ENCODE assay signal across 8 cellular contexts in genomic region chr2:87455209-87455842, GRCh38.
DNase-seq lines count a peak whose midpoint lies in the region; ATAC-seq and TF ChIP-seq lines count a peak whose summit lies in the region.
"Not testable (repeated sequence)": the region's sequence is repeated elsewhere in the genome, so short reads cannot be mapped to it uniquely, and the experiment has no call there.

No MANE protein-coding gene starts in this region.

- peak overlapping the region; percentile 69 for H3K4me3 Mint-ChIP-seq in activated naive CD8-positive, alpha-beta T cell treated with anti-CD3 and anti-CD28 coated beads, Interleukin-2, amount 50 U/mL, for 24 hours
- peak overlapping the region in 3 of 10 donors; percentile 29 to 74 (median 60) for H3K4me3 Mint-ChIP-seq in naive thymus-derived CD8-positive, alpha-beta T cell

- WGBS in tibial nerve, 2 donors = 3 to 20% methylated on average over 6 to 7 of the region's 12 CpGs

- H3K36me3 Mint-ChIP-seq in activated naive CD8-positive, alpha-beta T cell treated with anti-CD3 and anti-CD28 coated beads, Interleukin-2, amount 50 U/mL, for 24 hours (ENCODE audit: low read depth); naive thymus-derived CD8-positive, alpha-beta T cell: not testable (repeated sequence)

- not testable (repeated sequence) for BruUV-seq in PC-9 (replicated peaks; lab: Mats Ljungman, UMichigan)

- peaks cover 33% of the 10 kb centered on the region for H3K79me2 ChIP-seq in PC-9 (ENCODE audit: low read depth)

- H4K20me1 ChIP-seq in PC-9 (ENCODE audit: insufficient read depth) = not testable (repeated sequence)

- H3K27ac ChIP-seq in PC-9 = peak overlapping the region; percentile 87
- peak overlapping the region in 3 of 4 donors; percentile 44 to 81 (median 45) for H3K27ac ChIP-seq in tibial nerve

- not testable (repeated sequence) for H3K36me3 ChIP-seq in PC-9 (ENCODE audit: low read depth); tibial nerve

- H3K4me3 ChIP-seq in GM12864 (ENCODE audit: low read depth, low read length) (peak overlapping the region; percentile 49), PC-9 (peak overlapping the region; percentile 90; the same call in 1 of the 2 replicates), fibroblast of the aortic adventitia (ENCODE audit: low read depth, low read length) (peak overlapping the region; percentile 65), tibial nerve (peak overlapping the region in 1 of 4 donors; percentile 42)

- peak; percentile 58 for ATAC-seq in GM21529 (IDR thresholded peaks at IDR 0.05; ENCODE audit: unreplicated experiment)
- ATAC-seq in HG03103 (IDR thresholded peaks at IDR 0.05; ENCODE audit: low read depth, unreplicated experiment) = peak; percentile 36
- peak; percentile 22 for ATAC-seq in activated naive CD8-positive, alpha-beta T cell treated with anti-CD3 and anti-CD28 coated beads, Interleukin-2, amount 50 U/mL, for 24 hours
- ATAC-seq in naive thymus-derived CD8-positive, alpha-beta T cell = peak; percentile 36 to 42

- not testable (repeated sequence) for H3F3A ChIP-seq in PC-9 (ENCODE audit: insufficient read depth, low read depth)

- TF ChIP-seq POLR2A in tibial nerve (IDR thresholded peaks at IDR 0.05) = not testable (repeated sequence)

- H3K4me1 Mint-ChIP-seq in activated naive CD8-positive, alpha-beta T cell treated with anti-CD3 and anti-CD28 coated beads, Interleukin-2, amount 50 U/mL, for 24 hours = peaks cover 25% of the 10 kb centered on the region
- H3K4me1 Mint-ChIP-seq in naive thymus-derived CD8-positive, alpha-beta T cell = peaks cover 0 to 15% (median 0%) of the 10 kb centered on the region in 4 donors

- not testable (repeated sequence) for H3K9me2 ChIP-seq in PC-9 (ENCODE audit: insufficient read depth)

- intact Hi-C loops in PC-9 (cut with micrococcal nuclease; ENCODE audit: unreplicated experiment) = not testable (repeated sequence)

- POLR2A ChIA-PET in PC-9 (lab: Charles Lee; ENCODE audit: unreplicated experiment); naive thymus-derived CD8-positive, alpha-beta T cell (lab: Charles Lee): not testable (repeated sequence)

- H3K27ac Mint-ChIP-seq in activated naive CD8-positive, alpha-beta T cell treated with anti-CD3 and anti-CD28 coated beads, Interleukin-2, amount 50 U/mL, for 24 hours = peak overlapping the region; percentile 54
- not testable (repeated sequence) for H3K27ac Mint-ChIP-seq in naive thymus-derived CD8-positive, alpha-beta T cell

- H2AFZ ChIP-seq in PC-9 = not testable (repeated sequence)

- not testable (repeated sequence) for TF ChIP-seq CTCF in GM12864 (IDR thresholded peaks at IDR 0.05; ENCODE audit: low read depth, low read length, missing control alignments); PC-9 (conservative IDR thresholded peaks at IDR 0.05); fibroblast of the aortic adventitia (IDR thresholded peaks at IDR 0.05; ENCODE audit: insufficient read depth, low read length); tibial nerve (IDR thresholded peaks at IDR 0.05)

- not testable (repeated sequence) for H3K27me3 Mint-ChIP-seq in activated naive CD8-positive, alpha-beta T cell treated with anti-CD3 and anti-CD28 coated beads, Interleukin-2, amount 50 U/mL, for 24 hours; naive thymus-derived CD8-positive, alpha-beta T cell

- H3K9me3 Mint-ChIP-seq in activated naive CD8-positive, alpha-beta T cell treated with anti-CD3 and anti-CD28 coated beads, Interleukin-2, amount 50 U/mL, for 24 hours; naive thymus-derived CD8-positive, alpha-beta T cell: not testable (repeated sequence)

- H3K4me1 ChIP-seq in PC-9 (replicated peaks; ENCODE audit: insufficient read depth) = peaks cover 26% of the 10 kb centered on the region
- not testable (repeated sequence) for H3K4me1 ChIP-seq in tibial nerve

- TF ChIP-seq EP300 in tibial nerve (IDR thresholded peaks at IDR 0.05) = not testable (repeated sequence)

- CTCF ChIA-PET in PC-9 (lab: Charles Lee) = not testable (repeated sequence)

- not testable (repeated sequence) for H3K9me3 ChIP-seq in PC-9 (ENCODE audit: insufficient read depth, low read depth); tibial nerve

- peak overlapping the region; percentile 95 for H3K4me2 ChIP-seq in PC-9

- H3K27me3 ChIP-seq in PC-9 (ENCODE audit: insufficient read depth, low read depth); tibial nerve: not testable (repeated sequence)

- not testable (repeated sequence) for DNase-seq in GM12864 (ENCODE audit: low read depth); activated naive CD8-positive, alpha-beta T cell treated with anti-CD3 and anti-CD28 coated beads, Interleukin-2, amount 50 U/mL, for 24 hours; fibroblast of the aortic adventitia (ENCODE audit: low read depth); naive thymus-derived CD8-positive, alpha-beta T cell; tibial nerve (ENCODE audit: low spot score in 2 of 2)
- DNase-seq in PC-9 = peak in 1 of 2 experiments; percentile 23
